In genomic region chr1:42680921-42681683, GRCh38 we compare ENCODE assay signal across 1 cellular context.
TF ChIP-seq lines count a peak whose summit lies in the region.

No MANE protein-coding gene starts in this region.

TF ChIP-seq in WTC11, 78 proteins besides CTCF, POLR2A, EP300 and RAD21 (continued from another document):
- TF ChIP-seq ZNF281 (CRISPR knock-in tag; IDR thresholded peaks at IDR 0.05) (no peak), GRHL2 (CRISPR knock-in tag; IDR thresholded peaks at IDR 0.05; ENCODE audit: insufficient replicate concordance, severe bottlenecking) (no peak), ZNF317 (CRISPR knock-in tag; IDR thresholded peaks at IDR 0.05; ENCODE audit: borderline replicate concordance, low read depth) (no peak), ZBTB43 (CRISPR knock-in tag; IDR thresholded peaks at IDR 0.05) (no peak), PRRX2 (CRISPR knock-in tag; IDR thresholded peaks at IDR 0.05) (no peak)
